20 cellular contexts compared by ENCODE assay signal in genomic region chr10:111933937-111934336, GRCh38.
DNase-seq lines count a peak whose midpoint lies in the region; ATAC-seq and TF ChIP-seq lines count a peak whose summit lies in the region.
"Had no signal": no experiment of that assay in that cellular context is flagged by ENCODE, and none has a peak within 500 bp of the region (broad histone marks: within the 10 kb centered on the region; RNA-seq: fewer than 3 reads in every experiment).

No MANE protein-coding gene starts in this region.

- H3K4me3 ChIP-seq in endodermal cell (ENCODE audit: low read length), result no peak overlapping the region
- H3K4me3 ChIP-seq in neural cell (ENCODE audit: low read length), result no peak overlapping the region
- H3K4me3 ChIP-seq in tibial nerve, result no peak overlapping the region
- H3K4me3 ChIP-seq: SJCRH30 had no signal

- no peaks in the 10 kb centered on the region for H3K36me3 ChIP-seq in endodermal cell (ENCODE audit: control insufficient read depth, insufficient read depth, low read length)
- H3K36me3 ChIP-seq in neural cell (ENCODE audit: insufficient read depth, low read length), result no peaks in the 10 kb centered on the region
- H3K36me3 ChIP-seq in tibial nerve, result no peaks in the 10 kb centered on the region
- H3K36me3 ChIP-seq: SJCRH30 had no signal

- peak; percentile 30 for TF ChIP-seq CTCF in GM12873 (IDR thresholded peaks at IDR 0.05; ENCODE audit: insufficient read depth, low read depth, low read length, missing control alignments)
- peak; percentile 66 for TF ChIP-seq CTCF in endodermal cell (conservative IDR thresholded peaks at IDR 0.05)
- TF ChIP-seq CTCF in neural cell (IDR thresholded peaks at IDR 0.05; ENCODE audit: poor library complexity, severe bottlenecking), result peak; percentile 69
- no peak for TF ChIP-seq CTCF in tibial nerve (IDR thresholded peaks at IDR 0.05)

- peaks cover 9% of the 10 kb centered on the region for H3K9me3 ChIP-seq in endodermal cell (ENCODE audit: control insufficient read depth, low read length)
- H3K9me3 ChIP-seq in neural cell (ENCODE audit: low read length), result no peaks in the 10 kb centered on the region
- peaks cover 0 to 12% (median 2%) of the 10 kb centered on the region in 4 donors for H3K9me3 ChIP-seq in tibial nerve
- H3K9me3 ChIP-seq: SJCRH30 had no signal

- H3K4me1 ChIP-seq in endodermal cell (ENCODE audit: control insufficient read depth, insufficient read depth, low read length), result no peaks in the 10 kb centered on the region
- no peaks in the 10 kb centered on the region for H3K4me1 ChIP-seq in tibial nerve
- H3K4me1 ChIP-seq: SJCRH30 had no signal

- WGBS in endodermal cell (ENCODE audit: insufficient coverage in 1 of 2, insufficient read length in 1 of 2), 2 experiments, result 85% methylated on average over 5 of the region's 5 CpGs; no CpG with 5 or more reads in 1 of the 2 experiments
- WGBS in tibial nerve, 2 donors, result 71 to 84% methylated on average over 5 of the region's 5 CpGs

- no peaks in the 10 kb centered on the region for H3K36me3 Mint-ChIP-seq in endodermal cell (ENCODE audit: low read depth)

- no peaks in the 10 kb centered on the region for H3K9me2 ChIP-seq in neural cell (ENCODE audit: insufficient read depth, low read length)

- peak; percentile 65 for TF ChIP-seq RAD21 in neural cell (conservative IDR thresholded peaks at IDR 0.05)

- H3F3A ChIP-seq in neural cell (ENCODE audit: insufficient read depth, low read length, poor library complexity, severe bottlenecking), result no peaks in the 10 kb centered on the region

- peaks cover 2% of the 10 kb centered on the region for H3K4me1 Mint-ChIP-seq in endodermal cell

- peaks cover 10% of the 10 kb centered on the region for H3K9me3 Mint-ChIP-seq in endodermal cell

- no peak for TF ChIP-seq POLR2A in tibial nerve (IDR thresholded peaks at IDR 0.05)

- H3K4me2 ChIP-seq in neural cell (ENCODE audit: low read length), result no peak overlapping the region
- H3K4me2 ChIP-seq: KMS-11 had no signal

- DNase-seq in HuH-7 (ENCODE audit: low spot score) (peak; percentile 6), endodermal cell (peak; percentile 49), NCI-H82 treated with DMSO at 0.1 percent for 48 hours (lab: John Stamatoyannopoulos, UW; ENCODE audit: unreplicated experiment) (no peak), tibial nerve (ENCODE audit: low spot score in 2 of 2) (no peak)
- DNase-seq: DMS 273 treated with DMSO at 0.1 percent for 48 hours; GDM1; HCEC 1CT; MM.1S; NCI-H1930; NCI-H446; NCI-H69; NK-92 treated with Interleukin-12 subunit alpha and Interleukin-12 subunit beta, amount 100 ng/mL, for 24 hours; SJCRH30 had no signal

- ATAC-seq in HG03159 (IDR thresholded peaks at IDR 0.05; ENCODE audit: unreplicated experiment) (no peak), GM18511 (IDR thresholded peaks at IDR 0.05; ENCODE audit: unreplicated experiment) (no peak)

- H3K4me3 Mint-ChIP-seq in endodermal cell, result no peak overlapping the region

- H3K27ac Mint-ChIP-seq in endodermal cell, result no peak overlapping the region

- peak; percentile 65 for TF ChIP-seq EP300 in neural cell (conservative IDR thresholded peaks at IDR 0.05; ENCODE audit: poor library complexity, severe bottlenecking)
- no peak for TF ChIP-seq EP300 in tibial nerve (IDR thresholded peaks at IDR 0.05)

- H2AFZ ChIP-seq in neural cell (ENCODE audit: low read depth, low read length), result no peak overlapping the region

- no peak overlapping the region for H3K27ac ChIP-seq in endodermal cell (ENCODE audit: low read depth, low read length)
- H3K27ac ChIP-seq in neural cell (ENCODE audit: low read length), result peak overlapping the region; percentile 88
- no peak overlapping the region for H3K27ac ChIP-seq in tibial nerve
- H3K27ac ChIP-seq: C4-2B, KMS-11, RWPE1, SJCRH30 had no signal

- no peaks in the 10 kb centered on the region for H3K27me3 ChIP-seq in endodermal cell (ENCODE audit: control insufficient read depth, insufficient read depth, low read length, poor library complexity, severe bottlenecking)
- no peaks in the 10 kb centered on the region for H3K27me3 ChIP-seq in neural cell (ENCODE audit: insufficient read depth, low read depth, low read length)
- no peaks in the 10 kb centered on the region for H3K27me3 ChIP-seq in tibial nerve
- H3K27me3 ChIP-seq: SJCRH30 had no signal

- H3K27me3 Mint-ChIP-seq in endodermal cell (ENCODE audit: insufficient read depth), result no peaks in the 10 kb centered on the region

- H3K9ac ChIP-seq in endodermal cell (ENCODE audit: extremely low read depth, low read length, poor library complexity, severe bottlenecking) (no peak overlapping the region), neural cell (ENCODE audit: low read length) (no peak overlapping the region)
- H3K9ac ChIP-seq: KMS-11 had no signal

- H4K20me1 ChIP-seq in neural cell (ENCODE audit: insufficient read depth), result no peaks in the 10 kb centered on the region

- no peaks in the 10 kb centered on the region for H3K79me2 ChIP-seq in neural cell (replicated peaks; ENCODE audit: insufficient read depth, low read length)

TF ChIP-seq in neural cell, 6 proteins besides CTCF, POLR2A, EP300 and RAD21:
- peak; percentile 13 for TF ChIP-seq REST (IDR thresholded peaks at IDR 0.05; ENCODE audit: borderline replicate concordance)
- TF ChIP-seq MXI1 (conservative IDR thresholded peaks at IDR 0.05; ENCODE audit: poor library complexity, severe bottlenecking), result no peak
- TF ChIP-seq SMC3 (conservative IDR thresholded peaks at IDR 0.05; ENCODE audit: poor library complexity), result peak; percentile 60
- TF ChIP-seq EZH2 (IDR thresholded peaks at IDR 0.05; ENCODE audit: borderline replicate concordance, insufficient read depth, low read length, poor library complexity, severe bottlenecking), result no peak
- no peak for TF ChIP-seq TAF1 (IDR thresholded peaks at IDR 0.05; ENCODE audit: low read depth)
- TF ChIP-seq POLR2AphosphoS5 (IDR thresholded peaks at IDR 0.05), result no peak

Comparison
In these comparisons a context has a peak if more than half of its experiments do, and no peak if none do; other contexts are left out.
1. CTCF ChIP-seq: peak in GM12873 (single experiment), endodermal cell (single experiment) and neural cell (single experiment); none in tibial nerve (0 of 5).
2. DNase-seq: peak in HuH-7 (single experiment) and endodermal cell (single experiment); none in NCI-H82 treated with DMSO at 0.1 percent for 48 hours (single experiment) and tibial nerve (0 of 2).